8 cellular contexts compared by ENCODE assay signal in the genomic region with DNA sequence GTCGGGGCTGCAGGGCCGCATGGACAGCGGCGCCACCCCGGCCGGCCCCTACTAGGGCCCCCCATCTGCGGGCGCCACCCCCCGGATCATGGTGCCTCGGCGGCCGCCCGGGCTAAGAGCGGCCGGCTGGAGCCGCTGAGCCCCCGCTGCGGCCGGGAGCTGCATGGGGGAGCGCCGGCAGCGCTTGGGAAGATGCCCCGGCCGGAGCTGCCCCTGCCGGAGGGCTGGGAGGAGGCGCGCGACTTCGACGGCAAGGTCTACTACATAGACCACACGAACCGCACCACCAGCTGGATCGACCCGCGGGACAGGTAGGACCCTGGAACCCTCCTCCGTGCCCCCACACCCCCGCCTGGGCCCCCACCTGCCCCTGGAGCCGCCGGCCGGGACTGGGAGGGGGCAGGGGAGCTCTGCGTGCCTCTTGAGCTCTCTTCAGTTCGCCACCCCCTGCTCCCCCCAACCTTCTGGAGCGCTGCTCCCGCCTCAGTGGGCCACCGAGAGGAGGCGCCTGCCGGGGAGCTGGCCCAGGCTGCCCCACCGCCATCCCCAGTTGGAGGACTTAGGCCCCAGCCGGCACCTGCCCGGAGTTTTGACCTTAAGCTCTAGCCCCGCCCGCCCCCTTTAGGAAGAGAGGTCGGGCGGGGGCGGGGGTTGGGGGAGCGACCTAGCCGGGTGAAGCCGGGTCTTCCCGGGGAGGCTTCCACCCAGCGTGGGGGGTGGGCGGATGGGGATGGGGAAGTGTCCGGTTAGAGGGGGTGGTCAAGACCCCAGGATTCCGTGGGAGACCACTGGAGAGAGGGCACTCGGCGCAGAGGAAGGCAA. TPM values are rescaled to one million over a fixed set of nuclear protein-coding genes. Genes with fewer than 3 reads are reported as not detected.
DNase-seq lines count a peak whose midpoint lies in the region; ATAC-seq and TF ChIP-seq lines count a peak whose summit lies in the region.

No MANE protein-coding gene starts in this region.

- H2AFZ ChIP-seq in PC-9 (peak overlapping the region; percentile 50; the same call in 1 of the 2 replicates), parathyroid adenoma (peak overlapping the region; percentile 64)

- H3K4me2 ChIP-seq in PC-9 (peak overlapping the region; percentile 96), parathyroid adenoma (ENCODE audit: low read length) (peak overlapping the region; percentile 60)

- H4K20me1 ChIP-seq in PC-9 (ENCODE audit: insufficient read depth), result peaks cover 39% of the 10 kb centered on the region

- peaks cover 74% of the 10 kb centered on the region for H3K4me1 ChIP-seq in PC-9 (replicated peaks; ENCODE audit: insufficient read depth)
- H3K4me1 ChIP-seq in parathyroid adenoma, result peaks cover 9% of the 10 kb centered on the region

- no peak overlapping the region for H3K9ac ChIP-seq in parathyroid adenoma

- H3K79me2 ChIP-seq in PC-9 (ENCODE audit: low read depth) (peaks cover 61% of the 10 kb centered on the region), parathyroid adenoma (peaks cover 18% of the 10 kb centered on the region)

- no TSS peak for BruUV-seq in PC-9 (replicated peaks; lab: Mats Ljungman, UMichigan)

- H3K27me3 ChIP-seq in PC-9 (ENCODE audit: insufficient read depth, low read depth) (no peaks in the 10 kb centered on the region), parathyroid adenoma (ENCODE audit: control insufficient read depth, insufficient read depth, low read length) (no peaks in the 10 kb centered on the region)

- ATAC-seq in GM18502 (IDR thresholded peaks at IDR 0.05; ENCODE audit: poor library complexity, unreplicated experiment) (peak; percentile 33), HG02571 (IDR thresholded peaks at IDR 0.05; ENCODE audit: unreplicated experiment) (peak; percentile 20), esophagus mucosa (peak; percentile 8)

- POLR2A ChIA-PET in PC-9 (lab: Charles Lee; ENCODE audit: unreplicated experiment), result interaction anchor here (0.6 to 1.4 kb wide), 6 partner anchors 8 to 369 kb away, joined by 3 to 10 read pairs (median 5); no protein-coding TSS in a partner anchor

- intact Hi-C loops in PC-9 (cut with micrococcal nuclease; ENCODE audit: unreplicated experiment), result loop anchor here (1.0 kb wide), 3 partner anchors 42 to 110 kb away; no protein-coding TSS in a partner anchor

- peak in 1 of 2 experiments; percentile 44 for DNase-seq in PC-9
- no peak for DNase-seq in occipital lobe (lab: John Stamatoyannopoulos, UW)
- no peak for DNase-seq in A172 (ENCODE audit: low spot score)
- no peak for DNase-seq in DMS79 (lab: John Stamatoyannopoulos, UW)

- peak overlapping the region; percentile 63 for H3K4me3 ChIP-seq in PC-9
- peak overlapping the region; percentile 60 for H3K4me3 ChIP-seq in parathyroid adenoma (ENCODE audit: low read depth, low read length)

- H3F3A ChIP-seq in PC-9 (ENCODE audit: insufficient read depth, low read depth), result peaks cover 41% of the 10 kb centered on the region

- H3K36me3 ChIP-seq in PC-9 (ENCODE audit: low read depth) (peaks cover 10% of the 10 kb centered on the region), parathyroid adenoma (ENCODE audit: control insufficient read depth, insufficient read depth, low read length) (no peaks in the 10 kb centered on the region)

- TF ChIP-seq CTCF in PC-9 (conservative IDR thresholded peaks at IDR 0.05) (no peak; the same call in 1 of the 2 replicates), parathyroid adenoma (IDR thresholded peaks at IDR 0.05) (no peak)

- H3K9me3 ChIP-seq in PC-9 (ENCODE audit: insufficient read depth, low read depth) (no peaks in the 10 kb centered on the region), parathyroid adenoma (ENCODE audit: control insufficient read depth, low read length) (no peaks in the 10 kb centered on the region)

- CTCF ChIA-PET in PC-9 (lab: Charles Lee), result interaction anchor here (0.5 to 1.5 kb wide), 8 partner anchors 24 to 639 kb away, joined by 3 to 17 read pairs (median 4); no protein-coding TSS in a partner anchor

- peak overlapping the region; percentile 30 for H3K27ac ChIP-seq in PC-9
- no peak overlapping the region for H3K27ac ChIP-seq in parathyroid adenoma

- H3K9me2 ChIP-seq in PC-9 (ENCODE audit: insufficient read depth), result no peaks in the 10 kb centered on the region

RNA-seq across cellular contexts. Expression of a gene that starts 0.7 kb away (rescaled TPM):
- total RNA-seq in PC-9 (2021), result 79.5 and 97.7 TPM in 2 replicates
- 18.5 TPM for total RNA-seq in esophagus mucosa
- 116 TPM for total RNA-seq in occipital lobe
- 19.1 and 20.7 TPM in 2 replicates for total RNA-seq in A172 (2014; rRNA removed; shearing (Covaris generic))
